ENCODE assay signal across 10 cellular contexts in the genomic region with DNA sequence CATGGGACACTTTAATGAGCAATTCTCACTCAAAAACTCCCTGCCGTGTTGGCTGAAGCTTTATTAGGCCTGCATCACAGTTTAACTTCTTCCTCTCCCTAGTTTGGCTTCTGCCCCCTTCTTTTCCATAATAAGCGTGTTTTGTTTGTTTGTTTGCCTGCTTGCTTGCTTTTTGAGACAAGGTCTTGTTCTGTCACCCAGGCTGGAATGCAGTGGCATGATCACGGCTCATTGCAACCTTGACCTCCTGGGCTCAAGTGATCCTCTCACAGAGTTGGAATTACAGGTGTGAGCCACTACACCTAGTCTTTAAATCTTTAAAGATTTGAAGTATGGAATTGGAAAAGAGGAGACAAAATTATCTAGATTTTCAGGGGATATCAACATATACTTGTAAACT. TPM values are rescaled to one million over a fixed set of nuclear protein-coding genes. Genes with fewer than 3 reads are reported as not detected.
"Had no signal": no experiment of that assay in that cellular context is flagged by ENCODE, and none has a peak within 500 bp of the region (broad histone marks: within the 10 kb centered on the region; RNA-seq: fewer than 3 reads in every experiment).

No MANE protein-coding gene starts in this region.

- H3K9me3 Mint-ChIP-seq: H9, IgD-negative memory B cell had no signal

- H3K4me3 ChIP-seq: GM23248 had no signal

- FAIRE-seq: H1, H54, HTR-8/SVneo had no signal

- H3K4me2 ChIP-seq: KMS-11 had no signal

- DNase-seq: GM23248, H9, HCEC 1CT, KBM-7 had no signal

- H3K27ac Mint-ChIP-seq: IgD-negative memory B cell had no signal

- H2AFZ ChIP-seq: GM23248 had no signal

- H3K9ac ChIP-seq: GM23248, KMS-11 had no signal

- H3K4me3 Mint-ChIP-seq: H9, IgD-negative memory B cell had no signal

- H3K27ac ChIP-seq: GM23248, KMS-11 had no signal

RNA-seq across cellular contexts. Expression of a gene that starts 25.4 kb away (rescaled TPM):
- total RNA-seq: HT-29 had no signal
